24 cellular contexts compared by ENCODE assay signal in the genomic region with DNA sequence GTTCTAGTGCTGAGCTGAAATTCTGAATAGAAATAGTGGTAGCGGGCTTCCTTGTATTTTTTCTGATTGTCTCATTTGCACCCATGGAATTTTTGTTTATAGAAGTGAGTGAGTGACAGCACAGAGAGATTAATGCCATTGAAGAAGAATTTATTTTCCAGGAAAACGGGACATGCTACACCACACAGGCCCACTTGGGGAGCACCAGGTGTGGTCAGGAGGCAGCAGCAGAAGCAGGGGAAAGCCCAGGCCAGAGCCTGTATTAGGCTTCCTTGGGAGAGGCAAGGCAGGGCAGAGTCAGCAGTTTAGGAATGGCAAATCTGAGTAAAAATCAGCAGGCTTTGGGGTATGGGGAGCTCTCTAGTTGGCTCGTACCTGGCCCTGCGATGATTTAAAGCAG.
A peak's percentile ranks its signal among the peaks of the same experiment; 100 is the strongest.
DNase-seq lines count a peak whose midpoint lies in the region; ATAC-seq, FAIRE-seq and TF ChIP-seq lines count a peak whose summit lies in the region.
"Had no signal": no experiment of that assay in that cellular context is flagged by ENCODE, and none has a peak within 500 bp of the region (broad histone marks: within the 10 kb centered on the region; RNA-seq: fewer than 3 reads in every experiment).

No MANE protein-coding gene starts in this region.

- no peak overlapping the region for H3K27ac Mint-ChIP-seq in Caco-2 (ENCODE audit: unreplicated experiment)
- H3K27ac Mint-ChIP-seq in stimulated activated effector memory CD8-positive, alpha-beta T cell treated with anti-CD3 and anti-CD28 coated beads, Interleukin-12 subunit alpha, Interleukin-12 subunit beta, amount 100 ng/mL, for 72 hours: no peak overlapping the region
- H3K27ac Mint-ChIP-seq: HFFc6; naive thymus-derived CD4-positive, alpha-beta T cell had no signal

- H3K9ac ChIP-seq in HCT116 (ENCODE audit: low read length): no peak overlapping the region
- no peak overlapping the region for H3K9ac ChIP-seq in GM12878 (ENCODE audit: control insufficient read depth, insufficient read depth, low read length)

- no peaks in the 10 kb centered on the region for H3K27me3 Mint-ChIP-seq in Caco-2 (ENCODE audit: insufficient read depth, unreplicated experiment)

- no peaks in the 10 kb centered on the region for H3K9me2 ChIP-seq in HCT116 (ENCODE audit: insufficient read depth)

- in situ Hi-C loops in GM12878 (cut with MboI): no loop called here

- no peak for DNase-seq in Caco-2
- peak; percentile 16 for DNase-seq in HCT116 (ENCODE audit: low read depth, low spot score)
- DNase-seq in GM12878 (ENCODE audit: low read depth, low spot score): no peak
- peak; percentile 18 for DNase-seq in kidney tubule cell (ENCODE audit: low spot score)
- no peak for DNase-seq in Ammon's horn (ENCODE audit: low spot score)
- DNase-seq in NCI-H2196 treated with DMSO at 0.1 percent for 48 hours (lab: John Stamatoyannopoulos, UW; ENCODE audit: unreplicated experiment): no peak
- no peak for DNase-seq in stimulated activated effector memory CD8-positive, alpha-beta T cell treated with anti-CD3 and anti-CD28 coated beads, Interleukin-12 subunit alpha, Interleukin-12 subunit beta, amount 100 ng/mL, for 72 hours (ENCODE audit: low spot score in 2 of 2)
- no peak for DNase-seq in spleen
- DNase-seq: activated CD4-positive, alpha-beta T cell treated with anti-CD3 and anti-CD28 coated beads, Interleukin-2, amount 50 U/mL, for 48 hours; activated CD8-positive, alpha-beta memory T cell treated with anti-CD3 and anti-CD28 coated beads, Interleukin-2, amount 50 U/mL, for 48 hours; activated effector memory CD4-positive, alpha-beta T cell treated with Interleukin-2 at 50 U/mL for 16 hours; colonic mucosa; HFFc6; left colon; mesenchymal stem cell; naive thymus-derived CD4-positive, alpha-beta T cell; NCI-H2029; NCI-H446 treated with DMSO at 0.1 percent for 48 hours; RPMI8226; substantia nigra had no signal

- H3K4me2 ChIP-seq in HCT116 (ENCODE audit: low read length) (no peak overlapping the region), GM12878 (ENCODE audit: control insufficient read depth, insufficient read depth) (no peak overlapping the region)

- no peak overlapping the region for H3K4me3 Mint-ChIP-seq in Caco-2 (ENCODE audit: unreplicated experiment)
- H3K4me3 Mint-ChIP-seq in stimulated activated effector memory CD8-positive, alpha-beta T cell treated with anti-CD3 and anti-CD28 coated beads, Interleukin-12 subunit alpha, Interleukin-12 subunit beta, amount 100 ng/mL, for 72 hours: no peak overlapping the region
- H3K4me3 Mint-ChIP-seq: brain; HFFc6; naive thymus-derived CD4-positive, alpha-beta T cell had no signal

- BruUV-seq in Caco-2 (replicated peaks; lab: Mats Ljungman, UMichigan) (no TSS peak), HCT116 (replicated peaks; lab: Mats Ljungman, UMichigan) (no TSS peak), GM12878 (replicated peaks; lab: Mats Ljungman, UMichigan) (no TSS peak)

- TF ChIP-seq POLR2A in HCT116 (IDR thresholded peaks at IDR 0.05; ENCODE audit: borderline replicate concordance, extremely low read depth, insufficient read depth, insufficient read length) (no peak), GM12878 (IDR thresholded peaks at IDR 0.05; ENCODE audit: low read depth, low read length) (no peak), spleen (IDR thresholded peaks at IDR 0.05) (no peak)

- TF ChIP-seq RAD21 in HCT116 (IDR thresholded peaks at IDR 0.05; ENCODE audit: low read depth): no peak
- no peak for TF ChIP-seq RAD21 in GM12878 (IDR thresholded peaks at IDR 0.05; ENCODE audit: insufficient read depth, low read depth, low read length)

- RAD21 ChIA-PET in HCT116 (lab: Charles Lee; ENCODE audit: low non-redundant PET in 1 of 2, low total read pairs in 2 of 2, uncharacterized antibody in 2 of 2, unreplicated experiment in 2 of 2): no interaction called here
- RAD21 ChIA-PET in GM12878 (lab: Charles Lee; ENCODE audit: unreplicated experiment): no interaction called here

- SMC1A ChIA-PET in GM12878 (lab: Charles Lee; ENCODE audit: uncharacterized antibody, unreplicated experiment): interaction anchor here (1.1 to 1.5 kb wide), 2 partner anchors 9 to 12 kb away, joined by 3 read pairs; no protein-coding TSS in a partner anchor

- H3K4me1 ChIP-seq in Caco-2: no peaks in the 10 kb centered on the region
- no peaks in the 10 kb centered on the region for H3K4me1 ChIP-seq in HCT116 (ENCODE audit: control insufficient read depth in 1 of 2, insufficient read depth in 2 of 2, low read length in 2 of 2)
- H3K4me1 ChIP-seq in GM12878 (ENCODE audit: control insufficient read depth, insufficient read depth, low read length): no peaks in the 10 kb centered on the region
- no peaks in the 10 kb centered on the region for H3K4me1 ChIP-seq in spleen
- H3K4me1 ChIP-seq: colonic mucosa had no signal

- H3K27me3 ChIP-seq in Caco-2 (replicated peaks; ENCODE audit: control insufficient read depth, insufficient read depth, low read length): no peaks in the 10 kb centered on the region
- H3K27me3 ChIP-seq in HCT116 (ENCODE audit: insufficient read depth, low read length): no peaks in the 10 kb centered on the region
- no peaks in the 10 kb centered on the region for H3K27me3 ChIP-seq in GM12878 (replicated peaks in 1 of 2; ENCODE audit: control insufficient read depth in 2 of 2, insufficient read depth in 2 of 2, low read length in 1 of 2)
- peaks cover 0 to 8% (median 0%) of the 10 kb centered on the region in 7 donors for H3K27me3 ChIP-seq in spleen (replicated peaks in 1 of 7)
- H3K27me3 ChIP-seq: colonic mucosa had no signal

- H3K36me3 Mint-ChIP-seq in Caco-2 (ENCODE audit: insufficient read depth, unreplicated experiment): no peaks in the 10 kb centered on the region
- no peaks in the 10 kb centered on the region for H3K36me3 Mint-ChIP-seq in stimulated activated effector memory CD8-positive, alpha-beta T cell treated with anti-CD3 and anti-CD28 coated beads, Interleukin-12 subunit alpha, Interleukin-12 subunit beta, amount 100 ng/mL, for 72 hours
- H3K36me3 Mint-ChIP-seq: brain; naive thymus-derived CD4-positive, alpha-beta T cell had no signal

- H3K36me3 ChIP-seq in Caco-2 (ENCODE audit: control insufficient read depth, insufficient read depth, low read length): no peaks in the 10 kb centered on the region
- no peaks in the 10 kb centered on the region for H3K36me3 ChIP-seq in HCT116 (ENCODE audit: control insufficient read depth in 1 of 2, insufficient read depth in 2 of 2, low read length in 2 of 2)
- H3K36me3 ChIP-seq in GM12878 (ENCODE audit: control insufficient read depth in 2 of 2, insufficient read depth in 2 of 2, low read length in 1 of 2): no peaks in the 10 kb centered on the region
- no peaks in the 10 kb centered on the region for H3K36me3 ChIP-seq in spleen
- H3K36me3 ChIP-seq: colonic mucosa had no signal

- ATAC-seq in HCT116 (peak; percentile 99), GM12878 (peak; percentile 46; the same call in 1 of the 3 replicates)
- ATAC-seq in stimulated activated effector memory CD8-positive, alpha-beta T cell treated with anti-CD3 and anti-CD28 coated beads, Interleukin-12 subunit alpha, Interleukin-12 subunit beta, amount 100 ng/mL, for 72 hours: no peak
- ATAC-seq: left colon; naive thymus-derived CD4-positive, alpha-beta T cell; sciatic nerve had no signal

- no peak for TF ChIP-seq EP300 in GM12878 (IDR thresholded peaks at IDR 0.05; ENCODE audit: borderline replicate concordance in 1 of 2, control insufficient read depth in 1 of 2, low read depth in 2 of 2, low read length in 2 of 2)

- H4K20me1 ChIP-seq in HCT116 (ENCODE audit: insufficient read depth) (no peaks in the 10 kb centered on the region), GM12878 (ENCODE audit: control insufficient read depth, insufficient read depth) (no peaks in the 10 kb centered on the region)

- H3K9me3 ChIP-seq in Caco-2 (no peaks in the 10 kb centered on the region), HCT116 (ENCODE audit: control insufficient read depth in 1 of 2, insufficient read depth in 1 of 2, low read depth in 1 of 2, low read length in 2 of 2) (no peaks in the 10 kb centered on the region), GM12878 (replicated peaks; ENCODE audit: control insufficient read depth, insufficient read depth, low read length) (no peaks in the 10 kb centered on the region), spleen (no peaks in the 10 kb centered on the region)
- H3K9me3 ChIP-seq: colonic mucosa had no signal

- no peaks in the 10 kb centered on the region for H3K79me2 ChIP-seq in HCT116 (ENCODE audit: insufficient read depth, low read length)
- H3K79me2 ChIP-seq in GM12878 (ENCODE audit: control insufficient read depth, insufficient read depth, low read length): no peaks in the 10 kb centered on the region

- peak; percentile 18 to 24 for TF ChIP-seq CTCF in Caco-2 (IDR thresholded peaks at IDR 0.05; ENCODE audit: insufficient read depth in 1 of 2, low read depth in 1 of 2, low read length in 1 of 2, severe bottlenecking in 1 of 2, unreplicated experiment in 1 of 2)
- peak in 2 of 3 experiments; percentile 36 to 43; a peak in 4 of 6 replicates for TF ChIP-seq CTCF in HCT116 (IDR thresholded peaks at IDR 0.05 in 2 of 3, conservative IDR thresholded peaks at IDR 0.05 in 1 of 3; ENCODE audit: borderline replicate concordance in 1 of 3, insufficient read depth in 1 of 3, low read depth in 2 of 3, low read length in 2 of 3)
- TF ChIP-seq CTCF in GM12878 (IDR thresholded peaks at IDR 0.05 in 2 of 3, conservative IDR thresholded peaks at IDR 0.05 in 1 of 3; ENCODE audit: control insufficient read depth in 2 of 3, extremely low read depth in 1 of 3, insufficient read depth in 1 of 3, low read depth in 3 of 3, low read length in 3 of 3): no peak
- TF ChIP-seq CTCF in spleen (IDR thresholded peaks at IDR 0.05 in 8 of 11, conservative IDR thresholded peaks at IDR 0.05 in 3 of 11): no peak

- 60% methylated on average over 4 of the region's 4 CpGs for WGBS in GM12878 (ENCODE audit: insufficient coverage, insufficient replicate concordance, low lambda C conversion rate, missing lambda C conversion rate)
- 73 to 92% (median 83%) methylated on average over 4 of the region's 4 CpGs for WGBS in spleen, 5 donors

- intact Hi-C loops in Caco-2 (cut with micrococcal nuclease; ENCODE audit: unreplicated experiment): no loop called here
- intact Hi-C loops in HCT116 (cut with micrococcal nuclease): no loop called here
- intact Hi-C loops in GM12878 (cut with micrococcal nuclease; ENCODE audit: unreplicated experiment): no loop called here
- intact Hi-C loops in spleen (cut with DNase I; ENCODE audit: low total_unique reads): no loop called here

- H2AFZ ChIP-seq in HCT116 (ENCODE audit: low read depth, low read length, poor library complexity, severe bottlenecking) (peak overlapping the region; percentile 81), GM12878 (ENCODE audit: control insufficient read depth, low read depth, low read length) (no peak overlapping the region)

- no peak overlapping the region for H3K4me3 ChIP-seq in Caco-2 (ENCODE audit: low read depth, low read length)
- H3K4me3 ChIP-seq in HCT116 (replicated peaks in 1 of 2; ENCODE audit: low read depth in 1 of 2, low read length in 2 of 2): no peak overlapping the region
- H3K4me3 ChIP-seq in GM12878: no peak overlapping the region
- H3K4me3 ChIP-seq in spleen: no peak overlapping the region
- H3K4me3 ChIP-seq: colonic mucosa, SK-N-MC had no signal

- no peaks in the 10 kb centered on the region for H3K4me1 Mint-ChIP-seq in Caco-2 (ENCODE audit: low read depth, unreplicated experiment)
- H3K4me1 Mint-ChIP-seq in stimulated activated effector memory CD8-positive, alpha-beta T cell treated with anti-CD3 and anti-CD28 coated beads, Interleukin-12 subunit alpha, Interleukin-12 subunit beta, amount 100 ng/mL, for 72 hours: no peaks in the 10 kb centered on the region
- H3K4me1 Mint-ChIP-seq: brain had no signal

- no peak overlapping the region for H3K27ac ChIP-seq in HCT116 (ENCODE audit: low read depth, low read length)
- H3K27ac ChIP-seq in GM12878 (ENCODE audit: control insufficient read depth, insufficient read depth): no peak overlapping the region
- H3K27ac ChIP-seq in spleen: no peak overlapping the region
- H3K27ac ChIP-seq: C4-2B, colonic mucosa, SK-N-MC had no signal

- POLR2A ChIA-PET in Caco-2 (lab: Charles Lee): no interaction called here
- POLR2A ChIA-PET in HCT116 (lab: Charles Lee): no interaction called here
- POLR2A ChIA-PET in GM12878 (lab: Charles Lee): no interaction called here

- no peak for FAIRE-seq in GM12878 (lab: Jason Lieb, UNC)

- no peaks in the 10 kb centered on the region for H3K9me3 Mint-ChIP-seq in Caco-2 (ENCODE audit: unreplicated experiment)
- no peaks in the 10 kb centered on the region for H3K9me3 Mint-ChIP-seq in stimulated activated effector memory CD8-positive, alpha-beta T cell treated with anti-CD3 and anti-CD28 coated beads, Interleukin-12 subunit alpha, Interleukin-12 subunit beta, amount 100 ng/mL, for 72 hours
- H3K9me3 Mint-ChIP-seq: HFFc6; naive thymus-derived CD4-positive, alpha-beta T cell had no signal

- CTCF ChIA-PET in Caco-2 (lab: Charles Lee): no interaction called here
- CTCF ChIA-PET in HCT116 (lab: Charles Lee): interaction anchor here (1.0 kb wide), 1 partner anchor 9 kb away, joined by 3 read pairs; no protein-coding TSS in a partner anchor
- CTCF ChIA-PET in GM12878 (lab: Yijun Ruan, JAX): interaction anchor here (2.8 kb wide), 1 partner anchor 9 kb away, joined by 15 read pairs; no protein-coding TSS in a partner anchor

Comparison
In these comparisons a context has a peak if more than half of its experiments do, and no peak if none do; other contexts are left out.
1. DNase-seq: peak in HCT116 (single experiment) and kidney tubule cell (single experiment); none in Caco-2 (0 of 2), GM12878 (single experiment), Ammon's horn (single experiment), NCI-H2196 treated with DMSO at 0.1 percent for 48 hours (single experiment), stimulated activated effector memory CD8-positive, alpha-beta T cell treated with anti-CD3 and anti-CD28 coated beads, Interleukin-12 subunit alpha, Interleukin-12 subunit beta, amount 100 ng/mL, for 72 hours (0 of 2) and spleen (single experiment).
2. CTCF ChIP-seq: peak in Caco-2 (2 of 2) and HCT116 (2 of 3); none in GM12878 (0 of 3) and spleen (0 of 11).